In genomic region chr19:13130886-13131490, GRCh38 we compare ENCODE assay signal across 12 cellular contexts. TPM values are rescaled to one million over a fixed set of nuclear protein-coding genes. Genes with fewer than 3 reads are reported as not detected.
DNase-seq lines count a peak whose midpoint lies in the region; ATAC-seq lines count a peak whose summit lies in the region.
"Had no signal": no experiment of that assay in that cellular context is flagged by ENCODE, and none has a peak within 500 bp of the region (broad histone marks: within the 10 kb centered on the region; RNA-seq: fewer than 3 reads in every experiment).

No MANE protein-coding gene starts in this region.

- H3K4me1 ChIP-seq in trophoblast cell (ENCODE audit: control insufficient read depth in 1 of 2, insufficient read depth in 2 of 2, low read length in 2 of 2) = no peaks in the 10 kb centered on the region

- H3K4me3 Mint-ChIP-seq in activated T-cell treated with anti-CD3 and anti-CD28 coated beads, Interleukin-2, amount 50 U/mL, for 72 hours = peak overlapping the region; percentile 54 to 68
- no peak overlapping the region for H3K4me3 Mint-ChIP-seq in activated T-cell treated with anti-CD3 and anti-CD28 coated beads, Interleukin-2, amount 50 U/mL, for 4 hours
- H3K4me3 Mint-ChIP-seq: IgD-negative memory B cell, nephron had no signal

- H3K14ac ChIP-seq in trophoblast cell (ENCODE audit: low read length) = no peak overlapping the region

- H3K79me1 ChIP-seq in trophoblast cell (ENCODE audit: low read length) = no peaks in the 10 kb centered on the region

- peaks cover 4% of the 10 kb centered on the region for H3K79me2 ChIP-seq in trophoblast cell (ENCODE audit: control insufficient read depth, insufficient read depth, low read length, poor library complexity)

- no peaks in the 10 kb centered on the region for H3K9me3 Mint-ChIP-seq in activated T-cell treated with anti-CD3 and anti-CD28 coated beads, Interleukin-2, amount 50 U/mL, for 72 hours
- H3K9me3 Mint-ChIP-seq in activated T-cell treated with anti-CD3 and anti-CD28 coated beads, Interleukin-2, amount 50 U/mL, for 4 hours = no peaks in the 10 kb centered on the region
- H3K9me3 Mint-ChIP-seq: IgD-negative memory B cell, nephron had no signal

- H2BK5ac ChIP-seq in trophoblast cell (ENCODE audit: low read depth, low read length, poor library complexity) = no peak overlapping the region

- H4K91ac ChIP-seq in trophoblast cell (ENCODE audit: low read depth, low read length) = no peak overlapping the region

- no peak overlapping the region for H4K12ac ChIP-seq in trophoblast cell (ENCODE audit: low read depth, low read length)

- H3K4me3 ChIP-seq in trophoblast cell (ENCODE audit: low read depth, low read length) = no peak overlapping the region
- H3K4me3 ChIP-seq: coronary artery had no signal

- peaks cover 6% of the 10 kb centered on the region for H3K9me3 ChIP-seq in trophoblast cell (ENCODE audit: insufficient read depth, low read depth, low read length)

- H4K8ac ChIP-seq in trophoblast cell (ENCODE audit: low read depth, low read length) = no peak overlapping the region

- peak overlapping the region; percentile 92 for H3K27ac Mint-ChIP-seq in activated T-cell treated with anti-CD3 and anti-CD28 coated beads, Interleukin-2, amount 50 U/mL, for 72 hours
- H3K27ac Mint-ChIP-seq: IgD-negative memory B cell, nephron had no signal

- H3K36me3 Mint-ChIP-seq in activated T-cell treated with anti-CD3 and anti-CD28 coated beads, Interleukin-2, amount 50 U/mL, for 72 hours (ENCODE audit: insufficient read depth in 2 of 2) = peaks cover 7 to 13% of the 10 kb centered on the region in 2 donors
- peaks cover 6% of the 10 kb centered on the region for H3K36me3 Mint-ChIP-seq in activated T-cell treated with anti-CD3 and anti-CD28 coated beads, Interleukin-2, amount 50 U/mL, for 4 hours (ENCODE audit: insufficient read depth)
- H3K36me3 Mint-ChIP-seq: IgD-negative memory B cell had no signal

- H2AFZ ChIP-seq in trophoblast cell (ENCODE audit: insufficient read depth, low read length, poor library complexity) = no peak overlapping the region

- H3K27me3 ChIP-seq in trophoblast cell (ENCODE audit: insufficient read depth, low read length) = no peaks in the 10 kb centered on the region

- H3K27me3 Mint-ChIP-seq in activated T-cell treated with anti-CD3 and anti-CD28 coated beads, Interleukin-2, amount 50 U/mL, for 72 hours (ENCODE audit: low read depth) = no peaks in the 10 kb centered on the region
- H3K27me3 Mint-ChIP-seq in activated T-cell treated with anti-CD3 and anti-CD28 coated beads, Interleukin-2, amount 50 U/mL, for 4 hours (ENCODE audit: low read depth) = no peaks in the 10 kb centered on the region
- H3K27me3 Mint-ChIP-seq: IgD-negative memory B cell had no signal

- DNase-seq in activated T-cell treated with anti-CD3 and anti-CD28 coated beads, Interleukin-2, amount 50 U/mL, for 72 hours = no peak
- no peak for DNase-seq in activated T-cell treated with anti-CD3 and anti-CD28 coated beads, Interleukin-2, amount 50 U/mL, for 4 hours
- DNase-seq in trophoblast cell = no peak
- no peak for DNase-seq in NAMALWA (ENCODE audit: low spot score)
- DNase-seq: ACHN, DMS53, kidney glomerular epithelial cell, NCI-H82, SHP77 treated with DMSO at 0.1 percent for 48 hours had no signal

- H3K4me1 Mint-ChIP-seq in activated T-cell treated with anti-CD3 and anti-CD28 coated beads, Interleukin-2, amount 50 U/mL, for 72 hours (ENCODE audit: low read depth) = peaks cover 49% of the 10 kb centered on the region
- peaks cover 44% of the 10 kb centered on the region for H3K4me1 Mint-ChIP-seq in activated T-cell treated with anti-CD3 and anti-CD28 coated beads, Interleukin-2, amount 50 U/mL, for 4 hours (ENCODE audit: low read depth)
- H3K4me1 Mint-ChIP-seq: nephron had no signal

- H2AK5ac ChIP-seq in trophoblast cell (ENCODE audit: low read length) = no peak overlapping the region

- H3K23ac ChIP-seq in trophoblast cell (ENCODE audit: low read length) = no peak overlapping the region

- no peak overlapping the region for H2BK120ac ChIP-seq in trophoblast cell (ENCODE audit: insufficient read depth, low read length, poor library complexity)

- no CpG with 5 or more reads among the region's 3 CpGs for WGBS in trophoblast cell (ENCODE audit: extremely low coverage, insufficient coverage, insufficient read length)

- peak overlapping the region; percentile 1 for H3K4ac ChIP-seq in trophoblast cell (ENCODE audit: low read depth, low read length)

- H3K27ac ChIP-seq in trophoblast cell (ENCODE audit: low read depth, low read length) = no peak overlapping the region
- H3K27ac ChIP-seq: coronary artery had no signal

- H2BK12ac ChIP-seq in trophoblast cell (ENCODE audit: low read length) = no peak overlapping the region

- no peak overlapping the region for H3K4me2 ChIP-seq in trophoblast cell (ENCODE audit: low read length)

- peaks cover 30 to 43% of the 10 kb centered on the region in 2 experiments for H3K36me3 ChIP-seq in trophoblast cell (ENCODE audit: control insufficient read depth in 1 of 2, insufficient read depth in 2 of 2, low read length in 2 of 2)

- no peak for ATAC-seq in activated T-cell treated with anti-CD3 and anti-CD28 coated beads, Interleukin-2, amount 50 U/mL, for 72 hours (replicated peaks in 1 of 2)
- no peak for ATAC-seq in activated T-cell treated with anti-CD3 and anti-CD28 coated beads, Interleukin-2, amount 50 U/mL, for 4 hours

- no peak overlapping the region for H3K18ac ChIP-seq in trophoblast cell (ENCODE audit: low read length)

- H3K9ac ChIP-seq in trophoblast cell (ENCODE audit: low read length) = no peak overlapping the region

RNA-seq across cellular contexts. Expression of gene NACC1, which starts 12.9 kb away (rescaled TPM):
- total RNA-seq in activated T-cell treated with anti-CD3 and anti-CD28 coated beads, Interleukin-2, amount 50 U/mL, for 72 hours = 10 to 100 TPM; 53.6 to 76.0 TPM
- 100 to 1,000 TPM; 127 to 137 (median 134) TPM for total RNA-seq in activated T-cell treated with anti-CD3 and anti-CD28 coated beads, Interleukin-2, amount 50 U/mL, for 4 hours
- 149 and 154 TPM in 2 replicates for polyA plus RNA-seq in trophoblast cell (2013)

RNA-seq across cellular contexts. Expression of gene TRMT1, which starts 14.4 kb away (rescaled TPM):
- 10 to 100 TPM; 41.0 to 46.0 TPM for total RNA-seq in activated T-cell treated with anti-CD3 and anti-CD28 coated beads, Interleukin-2, amount 50 U/mL, for 72 hours
- 100 to 1,000 TPM; 240 to 248 (median 246) TPM for total RNA-seq in activated T-cell treated with anti-CD3 and anti-CD28 coated beads, Interleukin-2, amount 50 U/mL, for 4 hours
- 26.6 and 28.8 TPM in 2 replicates for polyA plus RNA-seq in trophoblast cell (2013)

RNA-seq across cellular contexts. Expression of gene STX10, which starts 19.2 kb away (rescaled TPM):
- total RNA-seq in activated T-cell treated with anti-CD3 and anti-CD28 coated beads, Interleukin-2, amount 50 U/mL, for 72 hours = 10 to 100 TPM; 73.9 to 89.9 TPM
- 10 to 100 TPM; 64.5 to 66.0 (median 65.4) TPM for total RNA-seq in activated T-cell treated with anti-CD3 and anti-CD28 coated beads, Interleukin-2, amount 50 U/mL, for 4 hours
- 45.9 and 47.7 TPM in 2 replicates for polyA plus RNA-seq in trophoblast cell (2013)

RNA-seq across cellular contexts. Expression of gene IER2, which starts 19.2 kb away (rescaled TPM):
- total RNA-seq in activated T-cell treated with anti-CD3 and anti-CD28 coated beads, Interleukin-2, amount 50 U/mL, for 72 hours = 100 to 1,000 TPM; 168 to 184 TPM
- 100 to 1,000 TPM in 2 of 3 donors, 10 to 100 TPM in 1; 99.4 to 113 (median 110) TPM for total RNA-seq in activated T-cell treated with anti-CD3 and anti-CD28 coated beads, Interleukin-2, amount 50 U/mL, for 4 hours
- 139 and 150 TPM in 2 replicates for polyA plus RNA-seq in trophoblast cell (2013)

RNA-seq across cellular contexts. Expression of gene LYL1, which starts 28.3 kb away (rescaled TPM):
- 1 to 10 TPM; 4.8 to 6.3 TPM for total RNA-seq in activated T-cell treated with anti-CD3 and anti-CD28 coated beads, Interleukin-2, amount 50 U/mL, for 72 hours
- 1 to 10 TPM; 1.9 to 3.0 (median 2.9) TPM for total RNA-seq in activated T-cell treated with anti-CD3 and anti-CD28 coated beads, Interleukin-2, amount 50 U/mL, for 4 hours
- polyA plus RNA-seq in trophoblast cell (2013) = 0.10 and 0.16 TPM in 2 replicates

Comparison
In these comparisons a context has a peak if more than half of its experiments do, and no peak if none do; other contexts are left out.
1. RNA of gene TRMT1, which starts 14.4 kb away (total RNA-seq): 240 to 248 TPM in activated T-cell treated with anti-CD3 and anti-CD28 coated beads, Interleukin-2, amount 50 U/mL, for 4 hours; 41.0 to 46.0 TPM in activated T-cell treated with anti-CD3 and anti-CD28 coated beads, Interleukin-2, amount 50 U/mL, for 72 hours; every median in the first group is over 4 times any median in the second.